ENCODE assay signal across 1 cellular context in genomic region chr2:172836386-172837200, GRCh38.
TF ChIP-seq lines count a peak whose summit lies in the region.

No MANE protein-coding gene starts in this region.

TF ChIP-seq in K562, 482 proteins besides CTCF, POLR2A, EP300 and RAD21 (continued from another document):
- TF ChIP-seq ATF3 (IDR thresholded peaks at IDR 0.05), result peak; percentile 56
- no peak for TF ChIP-seq ATF3 (CRISPR knock-in tag; conservative IDR thresholded peaks at IDR 0.05)
